8 cellular contexts compared by ENCODE assay signal in the genomic region with DNA sequence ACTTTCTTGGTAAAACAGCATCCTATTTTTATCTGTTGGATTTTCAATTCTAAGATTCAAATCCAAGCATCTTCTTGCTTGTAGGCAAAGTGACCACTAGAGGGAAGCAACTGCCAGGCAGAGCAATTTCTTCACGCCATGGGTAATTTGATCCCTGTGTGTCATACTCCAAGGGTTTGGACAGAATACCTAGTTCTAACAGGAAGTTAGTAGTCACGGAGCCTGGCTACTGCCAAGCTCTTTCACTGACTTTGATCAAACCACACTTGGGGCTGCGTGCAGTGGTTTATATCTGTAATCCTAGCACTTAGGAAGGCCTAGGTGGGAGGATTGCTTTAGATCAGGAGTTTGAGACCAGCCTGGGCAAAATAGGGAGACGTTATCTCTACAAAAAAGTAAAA.
DNase-seq lines count a peak whose midpoint lies in the region; ATAC-seq, FAIRE-seq and TF ChIP-seq lines count a peak whose summit lies in the region.

No MANE protein-coding gene starts in this region.

- H3K4me1 Mint-ChIP-seq in HFFc6 (ENCODE audit: low read depth), result peaks cover 76% of the 10 kb centered on the region

- H3K27me3 Mint-ChIP-seq in HFFc6 (ENCODE audit: insufficient read depth), result no peaks in the 10 kb centered on the region

- FAIRE-seq in D721Med (lab: Jason Lieb, UNC), result peak; percentile 60

- intact Hi-C loops in head of caudate nucleus (cut with DNase I), result loop anchor here (5.0 to 10.0 kb wide), 2 partner anchors 981 to 1063 kb away; no protein-coding TSS in a partner anchor
- intact Hi-C loops in posterior vena cava (cut with DNase I), result loop anchor here (5.0 to 10.0 kb wide), 4 partner anchors 563 to 1063 kb away; partner anchors contain the start of gene PAPPA (in 1 of the 2)

- ATAC-seq in GM21723 (IDR thresholded peaks at IDR 0.05; ENCODE audit: unreplicated experiment), result no peak

- TF ChIP-seq CTCF in D721Med (IDR thresholded peaks at IDR 0.05; ENCODE audit: insufficient read depth, missing control alignments) (peak; percentile 80), HFFc6 (IDR thresholded peaks at IDR 0.05) (peak; percentile 98)

- H3K4me3 Mint-ChIP-seq in HFFc6, result peak overlapping the region; percentile 40

- no peak for DNase-seq in D721Med (ENCODE audit: insufficient read length, low spot score)
- peak; percentile 99 for DNase-seq in HFFc6
- DNase-seq in NCI-H2171 (lab: John Stamatoyannopoulos, UW), result peak; percentile 65
- DNase-seq in UCSD-AML1 (lab: John Stamatoyannopoulos, UW; ENCODE audit: unreplicated experiment), result peak; percentile 12
- peak in 33 of 42 donors; percentile 3 to 73 (median 37) for DNase-seq in head of caudate nucleus
- DNase-seq in posterior vena cava (ENCODE audit: low spot score), result peak; percentile 82
- DNase-seq in mesenteric fat pad (ENCODE audit: low spot score), result no peak

- H3K9me3 Mint-ChIP-seq in HFFc6, result no peaks in the 10 kb centered on the region

- no peaks in the 10 kb centered on the region for H3K36me3 Mint-ChIP-seq in HFFc6 (ENCODE audit: low read depth)

- peak overlapping the region; percentile 95 for H3K27ac Mint-ChIP-seq in HFFc6

Comparison
In these comparisons a context has a peak if more than half of its experiments do, and no peak if none do; other contexts are left out.
1. DNase-seq: peak in HFFc6 (single experiment), NCI-H2171 (single experiment), UCSD-AML1 (single experiment), head of caudate nucleus (33 of 42) and posterior vena cava (single experiment); none in D721Med (single experiment) and mesenteric fat pad (single experiment).